ENCODE assay signal across 16 cellular contexts in genomic region chr1:156251527-156251926, GRCh38. TPM values are rescaled to one million over a fixed set of nuclear protein-coding genes. Genes with fewer than 3 reads are reported as not detected.
DNase-seq lines count a peak whose midpoint lies in the region; ATAC-seq, FAIRE-seq and TF ChIP-seq lines count a peak whose summit lies in the region.
"Had no signal": no experiment of that assay in that cellular context is flagged by ENCODE, and none has a peak within 500 bp of the region (broad histone marks: within the 10 kb centered on the region; RNA-seq: fewer than 3 reads in every experiment).

No MANE protein-coding gene starts in this region.

- H3K27ac ChIP-seq in SJCRH30 (no peak overlapping the region), substantia nigra (ENCODE audit: low read depth, low read length, poor library complexity, severe bottlenecking) (peak overlapping the region; percentile 99), upper lobe of right lung (no peak overlapping the region)
- H3K27ac ChIP-seq: body of pancreas had no signal

- FAIRE-seq in HTR-8/SVneo (lab: Jason Lieb, UNC), result no peak

- peak overlapping the region; percentile 30 for H3K4me3 Mint-ChIP-seq in activated naive CD8-positive, alpha-beta T cell treated with anti-CD3 and anti-CD28 coated beads, Interleukin-2, amount 10 ng/mL, durations not matched to agents 7 days and 5 days
- no peak overlapping the region for H3K4me3 Mint-ChIP-seq in activated naive CD8-positive, alpha-beta T cell treated with anti-CD3 and anti-CD28 coated beads for 36 hours
- H3K4me3 Mint-ChIP-seq in endothelial cell (ENCODE audit: unreplicated experiment), result peak overlapping the region; percentile 21

- H3K9me3 Mint-ChIP-seq in activated naive CD8-positive, alpha-beta T cell treated with anti-CD3 and anti-CD28 coated beads, Interleukin-2, amount 10 ng/mL, durations not matched to agents 7 days and 5 days, result no peaks in the 10 kb centered on the region
- no peaks in the 10 kb centered on the region for H3K9me3 Mint-ChIP-seq in activated naive CD8-positive, alpha-beta T cell treated with anti-CD3 and anti-CD28 coated beads for 36 hours
- H3K9me3 Mint-ChIP-seq in endothelial cell (ENCODE audit: unreplicated experiment), result no peaks in the 10 kb centered on the region

- no peaks in the 10 kb centered on the region for H3K27me3 Mint-ChIP-seq in activated naive CD8-positive, alpha-beta T cell treated with anti-CD3 and anti-CD28 coated beads, Interleukin-2, amount 10 ng/mL, durations not matched to agents 7 days and 5 days
- no peaks in the 10 kb centered on the region for H3K27me3 Mint-ChIP-seq in activated naive CD8-positive, alpha-beta T cell treated with anti-CD3 and anti-CD28 coated beads for 36 hours
- H3K27me3 Mint-ChIP-seq in endothelial cell (ENCODE audit: unreplicated experiment), result peaks cover 6% of the 10 kb centered on the region

- TF ChIP-seq CTCF in endothelial cell (IDR thresholded peaks at IDR 0.05; ENCODE audit: unreplicated experiment) (no peak), upper lobe of right lung (IDR thresholded peaks at IDR 0.05) (no peak)

- peak; percentile 46 for ATAC-seq in activated naive CD8-positive, alpha-beta T cell treated with anti-CD3 and anti-CD28 coated beads, Interleukin-2, amount 10 ng/mL, durations not matched to agents 7 days and 5 days (ENCODE audit: low read depth)
- ATAC-seq in upper lobe of right lung, result no peak
- ATAC-seq: body of pancreas had no signal

- H3K4me3 ChIP-seq in SJCRH30, result no peak overlapping the region
- H3K4me3 ChIP-seq in upper lobe of right lung, result no peak overlapping the region
- H3K4me3 ChIP-seq: body of pancreas, skin epidermis had no signal

- peak overlapping the region; percentile 76 for H3K27ac Mint-ChIP-seq in activated naive CD8-positive, alpha-beta T cell treated with anti-CD3 and anti-CD28 coated beads, Interleukin-2, amount 10 ng/mL, durations not matched to agents 7 days and 5 days
- no peak overlapping the region for H3K27ac Mint-ChIP-seq in activated naive CD8-positive, alpha-beta T cell treated with anti-CD3 and anti-CD28 coated beads for 36 hours
- H3K27ac Mint-ChIP-seq in endothelial cell (ENCODE audit: unreplicated experiment), result no peak overlapping the region

- intact Hi-C loops in upper lobe of right lung (cut with DNase I), result no loop called here

- H3K4me1 ChIP-seq in SJCRH30 (no peaks in the 10 kb centered on the region), upper lobe of right lung (peaks cover 10% of the 10 kb centered on the region)

- H3K36me3 Mint-ChIP-seq in activated naive CD8-positive, alpha-beta T cell treated with anti-CD3 and anti-CD28 coated beads, Interleukin-2, amount 10 ng/mL, durations not matched to agents 7 days and 5 days, result peaks cover 21% of the 10 kb centered on the region
- H3K36me3 Mint-ChIP-seq in activated naive CD8-positive, alpha-beta T cell treated with anti-CD3 and anti-CD28 coated beads for 36 hours, result peaks cover 16% of the 10 kb centered on the region
- H3K36me3 Mint-ChIP-seq in endothelial cell (ENCODE audit: low read depth, unreplicated experiment), result peaks cover 30% of the 10 kb centered on the region

- no peak for DNase-seq in activated naive CD8-positive, alpha-beta T cell treated with anti-CD3 and anti-CD28 coated beads, Interleukin-2, amount 10 ng/mL, durations not matched to agents 7 days and 5 days
- DNase-seq in activated naive CD8-positive, alpha-beta T cell treated with anti-CD3 and anti-CD28 coated beads for 36 hours, result no peak
- peak; percentile 41 to 45 for DNase-seq in SJCRH30
- no peak for DNase-seq in endothelial cell (ENCODE audit: low spot score)
- peak in 13 of 49 donors; percentile 20 to 55 (median 31) for DNase-seq in substantia nigra (lab: John Stamatoyannopoulos, UW)
- DNase-seq in T-helper 1 cell, result no peak
- DNase-seq in HTR-8/SVneo (ENCODE audit: insufficient read length, low spot score), result no peak
- no peak for DNase-seq in upper lobe of right lung
- DNase-seq: body of pancreas; mesenchymal stem cell; NCI-H1048; NCI-H526; occipital lobe; stimulated activated naive CD4-positive, alpha-beta T cell had no signal

- H3K9me3 ChIP-seq in SJCRH30 (replicated peaks) (no peaks in the 10 kb centered on the region), upper lobe of right lung (no peaks in the 10 kb centered on the region)
- H3K9me3 ChIP-seq: body of pancreas had no signal

- peaks cover 26% of the 10 kb centered on the region for H3K4me1 Mint-ChIP-seq in activated naive CD8-positive, alpha-beta T cell treated with anti-CD3 and anti-CD28 coated beads, Interleukin-2, amount 10 ng/mL, durations not matched to agents 7 days and 5 days
- no peaks in the 10 kb centered on the region for H3K4me1 Mint-ChIP-seq in activated naive CD8-positive, alpha-beta T cell treated with anti-CD3 and anti-CD28 coated beads for 36 hours
- peaks cover 31% of the 10 kb centered on the region for H3K4me1 Mint-ChIP-seq in endothelial cell (ENCODE audit: unreplicated experiment)

- no peaks in the 10 kb centered on the region for H3K27me3 ChIP-seq in SJCRH30
- H3K27me3 ChIP-seq in upper lobe of right lung, result no peaks in the 10 kb centered on the region
- H3K27me3 ChIP-seq: body of pancreas had no signal

- POLR2A ChIA-PET in activated naive CD8-positive, alpha-beta T cell treated with anti-CD3 and anti-CD28 coated beads, Interleukin-2, amount 10 ng/mL, durations not matched to agents 7 days and 5 days (lab: Charles Lee), result interaction anchor here (0.8 to 2.0 kb wide), 4 partner anchors 8 to 31 kb away, joined by 3 to 13 read pairs (median 3); partner anchors contain the start of gene SMG5

- H3K36me3 ChIP-seq in SJCRH30 (peaks cover 44% of the 10 kb centered on the region), upper lobe of right lung (peaks cover 71% of the 10 kb centered on the region)

RNA-seq across cellular contexts. Expression of gene PAQR6, which starts 3.7 kb away (rescaled TPM):
- total RNA-seq in activated naive CD8-positive, alpha-beta T cell treated with anti-CD3 and anti-CD28 coated beads, Interleukin-2, amount 10 ng/mL, durations not matched to agents 7 days and 5 days, result 1 to 10 TPM; 7.0 TPM
- total RNA-seq in activated naive CD8-positive, alpha-beta T cell treated with anti-CD3 and anti-CD28 coated beads for 36 hours, result 1 to 10 TPM; 4.4 to 4.9 TPM
- 1.2 and 1.7 TPM in 2 replicates for total RNA-seq in SJCRH30 (2014; rRNA removed; shearing (Covaris generic))
- total RNA-seq in endothelial cell (ENCODE audit: unreplicated experiment), result 8.4 TPM
- total RNA-seq in upper lobe of right lung, result 1.9 TPM

RNA-seq across cellular contexts. Expression of gene BGLAP, which starts 9.5 kb away (rescaled TPM):
- 1 to 10 TPM; 3.3 to 4.8 TPM for total RNA-seq in activated naive CD8-positive, alpha-beta T cell treated with anti-CD3 and anti-CD28 coated beads, Interleukin-2, amount 10 ng/mL, durations not matched to agents 7 days and 5 days
- total RNA-seq in activated naive CD8-positive, alpha-beta T cell treated with anti-CD3 and anti-CD28 coated beads for 36 hours, result 1 to 10 TPM; 1.6 to 2.2 TPM
- total RNA-seq in SJCRH30 (2014; rRNA removed; shearing (Covaris generic)), result 0.18 and 0.38 TPM in 2 replicates
- total RNA-seq in endothelial cell (ENCODE audit: unreplicated experiment) (1.2 TPM), upper lobe of right lung (2.4 TPM)
- total RNA-seq: fibroblast of villous mesenchyme, occipital lobe had no signal

RNA-seq across cellular contexts. Expression of gene SMG5, which starts 31.1 kb away (rescaled TPM):
- 10 to 100 TPM; 72.3 to 76.4 TPM for total RNA-seq in activated naive CD8-positive, alpha-beta T cell treated with anti-CD3 and anti-CD28 coated beads, Interleukin-2, amount 10 ng/mL, durations not matched to agents 7 days and 5 days
- total RNA-seq in activated naive CD8-positive, alpha-beta T cell treated with anti-CD3 and anti-CD28 coated beads for 36 hours, result 10 to 100 TPM; 90.7 to 92.0 TPM
- 70.3 and 74.2 TPM in 2 replicates for total RNA-seq in SJCRH30 (2014; rRNA removed; shearing (Covaris generic))
- total RNA-seq in endothelial cell (ENCODE audit: unreplicated experiment) (75.2 TPM), upper lobe of right lung (64.8 TPM)

RNA-seq across cellular contexts. Expression of gene TMEM79, which starts 32.6 kb away (rescaled TPM):
- total RNA-seq in activated naive CD8-positive, alpha-beta T cell treated with anti-CD3 and anti-CD28 coated beads, Interleukin-2, amount 10 ng/mL, durations not matched to agents 7 days and 5 days, result 10 to 100 TPM; 12.3 to 12.8 TPM
- total RNA-seq in activated naive CD8-positive, alpha-beta T cell treated with anti-CD3 and anti-CD28 coated beads for 36 hours, result 1 to 10 TPM; 7.3 to 7.8 TPM
- 2.6 and 2.7 TPM in 2 replicates for total RNA-seq in SJCRH30 (2014; rRNA removed; shearing (Covaris generic))
- 2.9 TPM for total RNA-seq in endothelial cell (ENCODE audit: unreplicated experiment)
- total RNA-seq in upper lobe of right lung, result 3.3 TPM

RNA-seq across cellular contexts. Expression of gene PMF1, which starts 38.7 kb away (rescaled TPM):
- total RNA-seq in activated naive CD8-positive, alpha-beta T cell treated with anti-CD3 and anti-CD28 coated beads, Interleukin-2, amount 10 ng/mL, durations not matched to agents 7 days and 5 days, result 10 to 100 TPM; 66.2 to 71.2 TPM
- 10 to 100 TPM; 83.4 to 87.3 TPM for total RNA-seq in activated naive CD8-positive, alpha-beta T cell treated with anti-CD3 and anti-CD28 coated beads for 36 hours
- 59.7 and 63.5 TPM in 2 replicates for total RNA-seq in SJCRH30 (2014; rRNA removed; shearing (Covaris generic))
- 51.4 TPM for total RNA-seq in endothelial cell (ENCODE audit: unreplicated experiment)
- 47.4 TPM for total RNA-seq in upper lobe of right lung

Comparison
In these comparisons a context has a peak if more than half of its experiments do, and no peak if none do; other contexts are left out.
1. DNase-seq: peak in SJCRH30 (2 of 2); none in activated naive CD8-positive, alpha-beta T cell treated with anti-CD3 and anti-CD28 coated beads, Interleukin-2, amount 10 ng/mL, durations not matched to agents 7 days and 5 days (single experiment), activated naive CD8-positive, alpha-beta T cell treated with anti-CD3 and anti-CD28 coated beads for 36 hours (single experiment), endothelial cell (single experiment), T-helper 1 cell (0 of 5), HTR-8/SVneo (single experiment) and upper lobe of right lung (single experiment).